24 cellular contexts compared by ENCODE assay signal in genomic region chr3:64844558-64844957, GRCh38.
"Had no signal": no experiment of that assay in that cellular context is flagged by ENCODE, and none has a peak within 500 bp of the region (broad histone marks: within the 10 kb centered on the region; RNA-seq: fewer than 3 reads in every experiment).

No MANE protein-coding gene starts in this region.

- ATAC-seq: gastrocnemius medialis; heart right ventricle; left cardiac atrium; left lung; left ventricle myocardium superior; lower lobe of right lung; mucosa of descending colon; naive thymus-derived CD8-positive, alpha-beta T cell had no signal

- H3K4me3 ChIP-seq: coronary artery, dorsolateral prefrontal cortex, esophagus muscularis mucosa, gastrocnemius medialis, heart right ventricle, left lung, lower lobe of right lung, mucosa of descending colon had no signal

- H3K27me3 Mint-ChIP-seq: naive B cell; naive thymus-derived CD8-positive, alpha-beta T cell had no signal

- H3K9me3 ChIP-seq: esophagus muscularis mucosa, gastrocnemius medialis, heart right ventricle, left lung, lower lobe of right lung, mucosa of descending colon had no signal

- H3K4me1 Mint-ChIP-seq: naive B cell; naive thymus-derived CD8-positive, alpha-beta T cell had no signal

- H3K27me3 ChIP-seq: dorsolateral prefrontal cortex, esophagus muscularis mucosa, gastrocnemius medialis, heart right ventricle, left lung had no signal

- H3K36me3 ChIP-seq: esophagus muscularis mucosa, gastrocnemius medialis, heart right ventricle, left lung, lower lobe of right lung had no signal

- H3K36me3 Mint-ChIP-seq: mesothelial cell of epicardium; naive B cell; naive thymus-derived CD8-positive, alpha-beta T cell had no signal

- FAIRE-seq: endothelial cell of umbilical vein, islet of Langerhans, keratinocyte had no signal

- H3K4me1 ChIP-seq: left lung, lower lobe of right lung had no signal

- DNase-seq: dermis blood vessel endothelial cell; dorsolateral prefrontal cortex; effector CD4-positive, alpha-beta T cell; effector memory CD4-positive, alpha-beta T cell; foreskin melanocyte; gastrocnemius medialis; glutamatergic neuron; head of caudate nucleus; heart right ventricle; hippocampal formation; left cardiac atrium; left lung; left ventricle myocardium superior; lower lobe of right lung; mesenchymal stem cell; mucosa of descending colon; naive B cell; naive thymus-derived CD8-positive, alpha-beta T cell had no signal

- H3K27ac Mint-ChIP-seq: mesothelial cell of epicardium; naive thymus-derived CD8-positive, alpha-beta T cell had no signal

- H3K4me3 Mint-ChIP-seq: mesothelial cell of epicardium; naive B cell; naive thymus-derived CD8-positive, alpha-beta T cell had no signal

- H3K27ac ChIP-seq: coronary artery, dorsolateral prefrontal cortex, esophagus muscularis mucosa, gastrocnemius medialis, heart right ventricle, left lung, lower lobe of right lung had no signal
